6 cellular contexts compared by ENCODE assay signal in genomic region chr16:668519-669171, GRCh38. TPM values are rescaled to one million over a fixed set of nuclear protein-coding genes. Genes with fewer than 3 reads are reported as not detected.
DNase-seq lines count a peak whose midpoint lies in the region; ATAC-seq and TF ChIP-seq lines count a peak whose summit lies in the region.

No MANE protein-coding gene starts in this region.

- WGBS in mesendoderm (ENCODE audit: extremely low coverage, insufficient coverage, low lambda C conversion rate) = no CpG with 5 or more reads among the region's 50 CpGs

- peak in 1 of 2 donors; percentile 1 for ATAC-seq in activated naive CD4-positive, alpha-beta T cell treated with anti-CD3 and anti-CD28 coated beads, Interleukin-2, amount 50 U/mL, for 72 hours

- peak overlapping the region; percentile 90 for H3K4me3 ChIP-seq in HEK293 (ENCODE audit: low read depth, low read length)
- peak overlapping the region; percentile 88 for H3K4me3 ChIP-seq in mesendoderm (ENCODE audit: low read length)

- POLR2A ChIA-PET in HEK293 (lab: Yijun Ruan, JAX) = interaction anchor here (1.1 to 6.7 kb wide), 3 partner anchors 8 to 16 kb away, joined by 4 to 57 read pairs (median 10); partner anchors contain the start of genes JMJD8, RHBDL1 and STUB1

- H3K4me1 ChIP-seq in HEK293 (ENCODE audit: control insufficient read depth, insufficient read depth, low read length) = no peaks in the 10 kb centered on the region
- H3K4me1 ChIP-seq in mesendoderm (ENCODE audit: control insufficient read depth, low read depth, low read length) = no peaks in the 10 kb centered on the region

- no peak overlapping the region for H2BK15ac ChIP-seq in mesendoderm (replicated peaks; ENCODE audit: low read depth)

- H3K18ac ChIP-seq in mesendoderm (ENCODE audit: low read length) = peak overlapping the region; percentile 19

- H3K4me2 ChIP-seq in mesendoderm (ENCODE audit: low read length) = peak overlapping the region; percentile 39

- H3K79me2 ChIP-seq in mesendoderm (ENCODE audit: control insufficient read depth, insufficient read depth, low read length) = peaks cover 12% of the 10 kb centered on the region

- H2AK5ac ChIP-seq in mesendoderm (ENCODE audit: low read length) = no peak overlapping the region

- CTCF ChIA-PET in HEK293 (lab: Yijun Ruan, JAX) = interaction anchor here (0.6 to 1.8 kb wide), 5 partner anchors 10 to 21 kb away, joined by 3 to 7 read pairs (median 4); no protein-coding TSS in a partner anchor

- H3K27ac Mint-ChIP-seq in activated naive CD4-positive, alpha-beta T cell treated with anti-CD3 and anti-CD28 coated beads, Interleukin-2, amount 50 U/mL, for 72 hours = peak overlapping the region; percentile 55 to 87

- peak overlapping the region; percentile 94 for H3K9ac ChIP-seq in mesendoderm (ENCODE audit: low read length)

- peak overlapping the region; percentile 24 for H3K23ac ChIP-seq in mesendoderm (ENCODE audit: low read length)

- no peak overlapping the region for H4K5ac ChIP-seq in mesendoderm (ENCODE audit: low read length)

- DNase-seq in activated naive CD4-positive, alpha-beta T cell treated with anti-CD3 and anti-CD28 coated beads, Interleukin-2, amount 50 U/mL, for 72 hours (ENCODE audit: low spot score in 2 of 2) = no peak
- DNase-seq in mesendoderm (no peak), OCI-M2 (lab: John Stamatoyannopoulos, UW; ENCODE audit: unreplicated experiment) (no peak), DMS114 treated with DMSO at 0.1 percent for 48 hours (lab: John Stamatoyannopoulos, UW; ENCODE audit: unreplicated experiment) (no peak), NCI-H2196 (lab: John Stamatoyannopoulos, UW; ENCODE audit: unreplicated experiment) (no peak)

- no peak overlapping the region for H4K8ac ChIP-seq in mesendoderm (ENCODE audit: low read depth, low read length)

- peak overlapping the region; percentile 92 for H3K27ac ChIP-seq in HEK293 (ENCODE audit: extremely low read depth, low read depth, low read length)
- H3K27ac ChIP-seq in mesendoderm (ENCODE audit: low read depth, low read length) = no peak overlapping the region

- H3K79me1 ChIP-seq in mesendoderm (ENCODE audit: low read length) = peaks cover 9% of the 10 kb centered on the region

- peak overlapping the region; percentile 97 for H3K56ac ChIP-seq in mesendoderm (ENCODE audit: low read length)

- H3K4ac ChIP-seq in mesendoderm (ENCODE audit: low read depth, low read length) = peak overlapping the region; percentile 64

- H3K9me3 ChIP-seq in HEK293 (ENCODE audit: control insufficient read depth, insufficient read depth, low read depth, low read length) = no peaks in the 10 kb centered on the region

- H3K9me3 Mint-ChIP-seq in activated naive CD4-positive, alpha-beta T cell treated with anti-CD3 and anti-CD28 coated beads, Interleukin-2, amount 50 U/mL, for 72 hours = no peaks in the 10 kb centered on the region

- H3K27me3 ChIP-seq in mesendoderm (ENCODE audit: insufficient read depth, low read length, poor library complexity) = no peaks in the 10 kb centered on the region

- H2BK5ac ChIP-seq in mesendoderm (ENCODE audit: low read length) = no peak overlapping the region

- H2BK120ac ChIP-seq in mesendoderm (ENCODE audit: low read depth, low read length) = no peak overlapping the region

- H3K36me3 ChIP-seq in HEK293 (ENCODE audit: control insufficient read depth in 2 of 2, insufficient read depth in 1 of 2, low read length in 2 of 2) = peaks cover 0 to 62% of the 10 kb centered on the region in 2 experiments; a peak in 1 of 3 replicates
- peaks cover 22% of the 10 kb centered on the region for H3K36me3 ChIP-seq in mesendoderm (ENCODE audit: control insufficient read depth, insufficient read depth, low read length)

- no peaks in the 10 kb centered on the region for H3K36me3 Mint-ChIP-seq in activated naive CD4-positive, alpha-beta T cell treated with anti-CD3 and anti-CD28 coated beads, Interleukin-2, amount 50 U/mL, for 72 hours

- TF ChIP-seq CTCF in HEK293 (tag by site-specific recombination; IDR thresholded peaks at IDR 0.05) = no peak

TF ChIP-seq in HEK293, 187 proteins besides CTCF, POLR2A, EP300 and RAD21 (continues in another document):
- TF ChIP-seq ZNF211 (tag by site-specific recombination; IDR thresholded peaks at IDR 0.05; ENCODE audit: low read depth) (no peak), ZNF560 (tag by site-specific recombination; IDR thresholded peaks at IDR 0.05; ENCODE audit: borderline replicate concordance) (no peak), ZNF248 (tag by site-specific recombination; IDR thresholded peaks at IDR 0.05) (no peak), ZNF596 (tag by site-specific recombination; IDR thresholded peaks at IDR 0.05) (no peak), ZNF23 (tag by site-specific recombination; IDR thresholded peaks at IDR 0.05; ENCODE audit: borderline replicate concordance) (no peak), ZNF548 (tag by site-specific recombination; IDR thresholded peaks at IDR 0.05) (no peak), ZNF26 (tag by site-specific recombination; IDR thresholded peaks at IDR 0.05) (no peak), ZNF692 (tag by site-specific recombination; IDR thresholded peaks at IDR 0.05) (no peak), SCRT2 (tag by site-specific recombination; IDR thresholded peaks at IDR 0.05) (no peak), ZNF501 (tag by site-specific recombination; IDR thresholded peaks at IDR 0.05) (no peak), ZNF549 (tag by site-specific recombination; IDR thresholded peaks at IDR 0.05) (no peak), ZBTB17 (tag by site-specific recombination; IDR thresholded peaks at IDR 0.05) (peak; percentile 38), ZNF362 (tag by site-specific recombination; IDR thresholded peaks at IDR 0.05) (no peak), BCL11B (tag by site-specific recombination; IDR thresholded peaks at IDR 0.05; ENCODE audit: low read depth) (no peak), ZFP37 (tag by site-specific recombination; IDR thresholded peaks at IDR 0.05) (no peak), ZEB2 (tag by site-specific recombination; IDR thresholded peaks at IDR 0.05) (no peak), ZNF830 (tag by site-specific recombination; IDR thresholded peaks at IDR 0.05; ENCODE audit: low read depth) (no peak), ZNF76 (tag by site-specific recombination; IDR thresholded peaks at IDR 0.05; ENCODE audit: borderline replicate concordance, low read depth) (peak; percentile 37; the same call in 1 of the 2 replicates), ZNF341 (tag by site-specific recombination; IDR thresholded peaks at IDR 0.05; ENCODE audit: low read depth) (peak; percentile 59; the same call in 1 of the 2 replicates), ZNF792 (tag by site-specific recombination; IDR thresholded peaks at IDR 0.05) (no peak), ZNF48 (tag by site-specific recombination; IDR thresholded peaks at IDR 0.05) (no peak)

RNA-seq across cellular contexts. Expression of gene RHOT2, which starts 0.7 kb away (rescaled TPM):
- total RNA-seq in activated naive CD4-positive, alpha-beta T cell treated with anti-CD3 and anti-CD28 coated beads, Interleukin-2, amount 50 U/mL, for 72 hours = 100 to 1,000 TPM; 112 to 118 TPM
- polyA plus RNA-seq in mesendoderm (2013, experiment 1 of 2) = 74.0 TPM
- 70.5 TPM for polyA plus RNA-seq in mesendoderm (2013, experiment 2 of 2)

RNA-seq across cellular contexts. Expression of gene RHBDL1, which starts 6.8 kb away (rescaled TPM):
- total RNA-seq in activated naive CD4-positive, alpha-beta T cell treated with anti-CD3 and anti-CD28 coated beads, Interleukin-2, amount 50 U/mL, for 72 hours = 1 to 10 TPM; 1.3 to 4.6 TPM
- 0.22 TPM for polyA plus RNA-seq in mesendoderm (2013, experiment 1 of 2)
- polyA plus RNA-seq in mesendoderm (2013, experiment 2 of 2) = 0.32 TPM

RNA-seq across cellular contexts. Expression of gene STUB1, which starts 11.6 kb away (rescaled TPM):
- 10 to 100 TPM; 61.2 to 69.9 TPM for total RNA-seq in activated naive CD4-positive, alpha-beta T cell treated with anti-CD3 and anti-CD28 coated beads, Interleukin-2, amount 50 U/mL, for 72 hours
- 69.6 TPM for polyA plus RNA-seq in mesendoderm (2013, experiment 1 of 2)
- 69.7 TPM for polyA plus RNA-seq in mesendoderm (2013, experiment 2 of 2)

RNA-seq across cellular contexts. Expression of gene JMJD8, which starts 15.5 kb away (rescaled TPM):
- 10 to 100 TPM; 11.0 to 24.7 TPM for total RNA-seq in activated naive CD4-positive, alpha-beta T cell treated with anti-CD3 and anti-CD28 coated beads, Interleukin-2, amount 50 U/mL, for 72 hours
- polyA plus RNA-seq in mesendoderm (2013, experiment 1 of 2) = 42.7 TPM
- polyA plus RNA-seq in mesendoderm (2013, experiment 2 of 2) = 41.5 TPM

RNA-seq across cellular contexts. Expression of gene WDR90, which starts 19.5 kb away (rescaled TPM):
- 100 to 1,000 TPM in 1 of 2 donors, 10 to 100 TPM in 1; 36.1 to 101 TPM for total RNA-seq in activated naive CD4-positive, alpha-beta T cell treated with anti-CD3 and anti-CD28 coated beads, Interleukin-2, amount 50 U/mL, for 72 hours
- polyA plus RNA-seq in mesendoderm (2013, experiment 1 of 2) = 17.0 TPM
- polyA plus RNA-seq in mesendoderm (2013, experiment 2 of 2) = 19.7 TPM
